ENCODE assay signal across 18 cellular contexts in the genomic region with DNA sequence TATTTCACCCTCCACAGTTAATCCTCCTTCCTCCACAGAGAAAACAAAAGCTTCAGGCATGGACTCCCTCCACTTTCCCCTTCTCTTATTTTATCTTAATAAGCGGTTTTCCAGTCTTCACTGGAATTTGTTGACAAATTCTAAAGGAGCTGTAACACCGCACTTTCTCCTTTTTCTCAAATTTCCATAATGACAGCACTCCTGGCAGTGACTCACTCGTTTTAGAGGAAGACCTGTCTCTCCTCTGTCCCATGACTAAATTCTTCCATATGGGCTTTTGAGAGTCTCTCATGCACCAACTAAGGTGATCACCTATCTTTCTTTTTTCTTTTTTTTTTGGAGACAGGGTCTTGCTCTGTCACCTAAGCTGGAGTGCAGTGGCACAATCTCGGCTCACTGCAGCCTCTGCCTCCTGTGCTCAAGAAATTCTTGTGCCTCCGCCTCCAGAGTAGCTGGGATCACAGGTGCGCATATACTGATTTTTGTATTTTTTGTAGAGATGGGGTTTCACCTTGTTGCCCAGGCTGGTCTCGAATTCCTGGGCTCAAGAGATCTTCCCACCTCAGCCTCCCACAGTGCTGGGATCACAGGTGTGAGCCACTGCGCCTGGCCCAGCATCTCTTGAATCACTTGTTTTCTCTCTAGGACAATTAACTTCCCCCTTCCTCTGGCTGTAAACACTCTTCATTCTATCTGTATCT. TPM values are rescaled to one million over a fixed set of nuclear protein-coding genes. Genes with fewer than 3 reads are reported as not detected.
DNase-seq lines count a peak whose midpoint lies in the region; ATAC-seq, FAIRE-seq and TF ChIP-seq lines count a peak whose summit lies in the region.
"Had no signal": no experiment of that assay in that cellular context is flagged by ENCODE, and none has a peak within 500 bp of the region (broad histone marks: within the 10 kb centered on the region; RNA-seq: fewer than 3 reads in every experiment).

No MANE protein-coding gene starts in this region.

- H3K9me3 Mint-ChIP-seq in MCF 10A (ENCODE audit: unreplicated experiment) (no peaks in the 10 kb centered on the region), activated B cell treated with CpG ODN at 0.5 μM for 24 hours (no peaks in the 10 kb centered on the region), type B pancreatic cell (no peaks in the 10 kb centered on the region)

- no peak overlapping the region for H3K4me3 ChIP-seq in breast epithelium
- H3K4me3 ChIP-seq: gastrocnemius medialis had no signal

- peak overlapping the region; percentile 77 for H3K27ac Mint-ChIP-seq in MCF 10A (ENCODE audit: low read depth, unreplicated experiment)
- peak overlapping the region; percentile 32 for H3K27ac Mint-ChIP-seq in activated B cell treated with CpG ODN at 0.5 μM for 24 hours
- no peak overlapping the region for H3K27ac Mint-ChIP-seq in type B pancreatic cell

- H3K27me3 Mint-ChIP-seq in MCF 10A (ENCODE audit: insufficient read depth, unreplicated experiment) (no peaks in the 10 kb centered on the region), activated B cell treated with CpG ODN at 0.5 μM for 24 hours (no peaks in the 10 kb centered on the region), type B pancreatic cell (peaks cover 38% of the 10 kb centered on the region)

- H3K36me3 Mint-ChIP-seq in MCF 10A (ENCODE audit: insufficient read depth, unreplicated experiment) (peaks cover 6% of the 10 kb centered on the region), activated B cell treated with CpG ODN at 0.5 μM for 24 hours (ENCODE audit: low read depth) (peaks cover 32% of the 10 kb centered on the region), type B pancreatic cell (no peaks in the 10 kb centered on the region)

- H3K27ac ChIP-seq in breast epithelium: no peak overlapping the region
- H3K27ac ChIP-seq in foreskin keratinocyte: peak overlapping the region; percentile 41
- H3K27ac ChIP-seq: brain microvascular endothelial cell, gastrocnemius medialis had no signal

- ATAC-seq in activated B cell treated with CpG ODN at 0.5 μM for 24 hours (ENCODE audit: low read depth): no peak
- ATAC-seq in foreskin keratinocyte: peak; percentile 58
- ATAC-seq: gastrocnemius medialis had no signal

- H3K4me1 Mint-ChIP-seq in MCF 10A (ENCODE audit: insufficient read depth, unreplicated experiment): peaks cover 29% of the 10 kb centered on the region
- H3K4me1 Mint-ChIP-seq in activated B cell treated with CpG ODN at 0.5 μM for 24 hours: peaks cover 58% of the 10 kb centered on the region
- H3K4me1 Mint-ChIP-seq in type B pancreatic cell (ENCODE audit: unreplicated experiment): no peaks in the 10 kb centered on the region

- H3K4me3 Mint-ChIP-seq in MCF 10A (ENCODE audit: unreplicated experiment) (peak overlapping the region; percentile 36), activated B cell treated with CpG ODN at 0.5 μM for 24 hours (no peak overlapping the region), type B pancreatic cell (no peak overlapping the region)

- H3K9me3 ChIP-seq in breast epithelium: no peaks in the 10 kb centered on the region
- H3K9me3 ChIP-seq: gastrocnemius medialis had no signal

- no peak for FAIRE-seq in HTR-8/SVneo (lab: Jason Lieb, UNC)
- FAIRE-seq: GM19239, keratinocyte had no signal

- H3K4me1 ChIP-seq in breast epithelium (no peaks in the 10 kb centered on the region), foreskin keratinocyte (peaks cover 17% of the 10 kb centered on the region)
- H3K4me1 ChIP-seq: gastrocnemius medialis had no signal

- intact Hi-C loops in MCF 10A (cut with micrococcal nuclease) (no loop called here), breast epithelium (cut with DNase I; ENCODE audit: low total_unique reads) (no loop called here), activated B cell treated with CpG ODN at 0.5 μM for 24 hours (cut with micrococcal nuclease) (no loop called here)

- peak; percentile 30 for DNase-seq in MCF 10A (ENCODE audit: unreplicated experiment)
- no peak for DNase-seq in breast epithelium (ENCODE audit: low spot score in 2 of 2)
- DNase-seq in activated B cell treated with CpG ODN at 0.5 μM for 24 hours: no peak
- peak; percentile 50 to 72 for DNase-seq in foreskin keratinocyte
- DNase-seq in type B pancreatic cell (ENCODE audit: extremely low spot score, unreplicated experiment): peak; percentile 25
- DNase-seq in HTR-8/SVneo (ENCODE audit: insufficient read length, low spot score): no peak
- DNase-seq in HuH-7 (ENCODE audit: low spot score): no peak
- DNase-seq in RPMI8226: no peak
- DNase-seq: brain microvascular endothelial cell; effector memory CD4-positive, alpha-beta T cell; gastrocnemius medialis; KBM-7; NCI-H1694; NCI-H524 treated with DMSO at 0.1 percent for 48 hours; stimulated activated CD4-positive, alpha-beta T cell treated with anti-CD3 and anti-CD28 coated beads, Interleukin-2, amount 100 ng/mL, for 48 hours had no signal

- BruUV-seq in MCF 10A (replicated peaks; lab: Mats Ljungman, UMichigan): no TSS peak

- POLR2A ChIA-PET in MCF 10A (lab: Yijun Ruan, JAX): interaction anchor here (1.1 kb wide), 1 partner anchor 193 kb away, joined by 3 read pairs; a partner anchor contains a TSS
- POLR2A ChIA-PET in activated B cell treated with CpG ODN at 0.5 μM for 24 hours (lab: Charles Lee): interaction anchor here (0.7 to 3.9 kb wide), 5 partner anchors 23 to 837 kb away, joined by 4 to 16 read pairs (median 8); a partner anchor contains a TSS

- CTCF ChIA-PET in MCF 10A (lab: Yijun Ruan, JAX): interaction anchor here (0.7 to 1.2 kb wide), 5 partner anchors 47 to 193 kb away, joined by 3 to 4 read pairs (median 3); a partner anchor contains a TSS
- CTCF ChIA-PET in activated B cell treated with CpG ODN at 0.5 μM for 24 hours (lab: Charles Lee): interaction anchor here (1.6 kb wide), 1 partner anchor 115 kb away, joined by 4 read pairs; no protein-coding TSS in a partner anchor

- TF ChIP-seq POLR2A in breast epithelium (IDR thresholded peaks at IDR 0.05): no peak

- H3K27me3 ChIP-seq in breast epithelium (no peaks in the 10 kb centered on the region), foreskin keratinocyte (no peaks in the 10 kb centered on the region)
- H3K27me3 ChIP-seq: brain microvascular endothelial cell had no signal

- no peak for TF ChIP-seq CTCF in MCF 10A (IDR thresholded peaks at IDR 0.05; ENCODE audit: unreplicated experiment)
- no peak for TF ChIP-seq CTCF in breast epithelium (IDR thresholded peaks at IDR 0.05)
- no peak for TF ChIP-seq CTCF in activated B cell treated with CpG ODN at 0.5 μM for 24 hours (IDR thresholded peaks at IDR 0.05)
- no peak for TF ChIP-seq CTCF in foreskin keratinocyte (conservative IDR thresholded peaks at IDR 0.05)
- no peak for TF ChIP-seq CTCF in type B pancreatic cell (conservative IDR thresholded peaks at IDR 0.05)

- H3K36me3 ChIP-seq in breast epithelium: no peaks in the 10 kb centered on the region
- H3K36me3 ChIP-seq: brain microvascular endothelial cell, gastrocnemius medialis had no signal

RNA-seq across cellular contexts. Expression of a gene that starts 7.7 kb away (rescaled TPM):
- total RNA-seq in MCF 10A (2022): 0.76 TPM in 1 of 2 replicates, not detected in the other
- total RNA-seq in breast epithelium: 10 to 100 TPM in 1 of 3 donors, 1 to 10 TPM in 2; 5.2 to 23.5 (median 8.0) TPM
- total RNA-seq in activated B cell treated with CpG ODN at 0.5 μM for 24 hours: 40.6 and 44.6 TPM in 2 replicates
- total RNA-seq in foreskin keratinocyte: 0.10 and 0.21 TPM in 2 replicates
- 0.04 and 0.14 TPM in 2 replicates for polyA plus RNA-seq in foreskin keratinocyte
- 0.36 TPM in 1 of 2 replicates, not detected in the other for total RNA-seq in type B pancreatic cell (ENCODE audit: low replicate concordance)
- polyA plus RNA-seq: BJ had no signal

RNA-seq across cellular contexts. Expression of a gene that starts 50.5 kb away (rescaled TPM):
- total RNA-seq in MCF 10A (2022): not detected in 2 replicates
- not detected for total RNA-seq in breast epithelium
- 0.27 TPM in 1 of 2 replicates, not detected in the other for total RNA-seq in activated B cell treated with CpG ODN at 0.5 μM for 24 hours
- not detected in 2 replicates for total RNA-seq in foreskin keratinocyte
- polyA plus RNA-seq in foreskin keratinocyte: not detected in 2 replicates
- total RNA-seq in type B pancreatic cell (ENCODE audit: low replicate concordance): not detected in 2 replicates
- total RNA-seq: gastrocnemius medialis had no signal
- polyA plus RNA-seq: BJ, keratinocyte had no signal

RNA-seq across cellular contexts. Expression of a gene that starts 53.6 kb away (rescaled TPM):
- total RNA-seq in MCF 10A (2022) (not detected in 2 replicates), breast epithelium (under 1 TPM in 2 of 3 donors, not detected in 1; under 0.01 TPM), activated B cell treated with CpG ODN at 0.5 μM for 24 hours (0.16 TPM in 1 of 2 replicates, not detected in the other), foreskin keratinocyte (not detected in 2 replicates), type B pancreatic cell (ENCODE audit: low replicate concordance) (0.02 TPM in 1 of 2 replicates, not detected in the other)
- polyA plus RNA-seq in foreskin keratinocyte: not detected in 2 replicates
- polyA plus RNA-seq: BJ, keratinocyte had no signal

Comparison
In these comparisons a context has a peak if more than half of its experiments do, and no peak if none do; other contexts are left out.
1. DNase-seq: peak in MCF 10A (single experiment), foreskin keratinocyte (2 of 2) and type B pancreatic cell (single experiment); none in breast epithelium (0 of 2), activated B cell treated with CpG ODN at 0.5 μM for 24 hours (single experiment), HTR-8/SVneo (single experiment), HuH-7 (single experiment) and RPMI8226 (single experiment).